In genomic region chr15:100721758-100722550, GRCh38 we compare ENCODE assay signal across 8 cellular contexts.
DNase-seq lines count a peak whose midpoint lies in the region; ATAC-seq, FAIRE-seq and TF ChIP-seq lines count a peak whose summit lies in the region.

No MANE protein-coding gene starts in this region.

- no peak for FAIRE-seq in GM12892 (lab: Jason Lieb, UNC)

- H3K36me3 ChIP-seq in right lobe of liver (no peaks in the 10 kb centered on the region), Karpas-422 (ENCODE audit: insufficient read depth, low read length) (no peaks in the 10 kb centered on the region)

- TF ChIP-seq POLR2A in right lobe of liver (IDR thresholded peaks at IDR 0.05) (no peak), GM12892 (IDR thresholded peaks at IDR 0.05; ENCODE audit: low read depth, low read length) (no peak)

- H3K27me3 ChIP-seq in right lobe of liver = peaks cover 0 to 27% of the 10 kb centered on the region in 2 donors
- H3K27me3 ChIP-seq in Karpas-422 (ENCODE audit: low read length) = no peaks in the 10 kb centered on the region

- no peaks in the 10 kb centered on the region for H3K27me3 Mint-ChIP-seq in MCF 10A (ENCODE audit: insufficient read depth, unreplicated experiment)
- peaks cover 2% of the 10 kb centered on the region for H3K27me3 Mint-ChIP-seq in activated T-cell treated with anti-CD3 and anti-CD28 coated beads, Interleukin-2, amount 50 U/mL, for 4 hours (ENCODE audit: low read depth)

- TF ChIP-seq CTCF in MCF 10A (IDR thresholded peaks at IDR 0.05; ENCODE audit: unreplicated experiment) (no peak), right lobe of liver (IDR thresholded peaks at IDR 0.05) (no peak)

- H3K4me2 ChIP-seq in Karpas-422 (ENCODE audit: low read depth, low read length, poor library complexity, severe bottlenecking) = no peak overlapping the region

- peak overlapping the region; percentile 66 for H3K4me3 Mint-ChIP-seq in MCF 10A (ENCODE audit: unreplicated experiment)
- H3K4me3 Mint-ChIP-seq in activated T-cell treated with anti-CD3 and anti-CD28 coated beads, Interleukin-2, amount 50 U/mL, for 4 hours = no peak overlapping the region

- no peaks in the 10 kb centered on the region for H3K9me2 ChIP-seq in Karpas-422 (replicated peaks; ENCODE audit: insufficient read depth, low read length)

- H3K27ac ChIP-seq in right lobe of liver (no peak overlapping the region), Karpas-422 (ENCODE audit: low read length) (no peak overlapping the region)

- POLR2A ChIA-PET in MCF 10A (lab: Yijun Ruan, JAX) = interaction anchor here (0.6 to 3.0 kb wide), 18 partner anchors 9 to 1407 kb away, joined by 3 to 35 read pairs (median 4); no protein-coding TSS in a partner anchor

- peaks cover 11% of the 10 kb centered on the region for H3K36me3 Mint-ChIP-seq in MCF 10A (ENCODE audit: insufficient read depth, unreplicated experiment)
- no peaks in the 10 kb centered on the region for H3K36me3 Mint-ChIP-seq in activated T-cell treated with anti-CD3 and anti-CD28 coated beads, Interleukin-2, amount 50 U/mL, for 4 hours (ENCODE audit: insufficient read depth)

- 30% methylated on average over 10 of the region's 12 CpGs for WGBS in right lobe of liver (ENCODE audit: insufficient coverage, low coverage, low lambda C conversion rate, missing lambda C conversion rate)

- no peaks in the 10 kb centered on the region for H3K9me3 Mint-ChIP-seq in MCF 10A (ENCODE audit: unreplicated experiment)
- H3K9me3 Mint-ChIP-seq in activated T-cell treated with anti-CD3 and anti-CD28 coated beads, Interleukin-2, amount 50 U/mL, for 4 hours = no peaks in the 10 kb centered on the region

- TSS peak; percentile 87 for BruUV-seq in MCF 10A (replicated peaks; lab: Mats Ljungman, UMichigan)

- intact Hi-C loops in MCF 10A (cut with micrococcal nuclease) (loop anchor here (1.0 to 5.0 kb wide), 3 partner anchors 9 to 151 kb away; partner anchors contain the start of genes ASB7 and LINS1), right lobe of liver (cut with DNase I) (no loop called here)

- H3K9ac ChIP-seq in Karpas-422 (ENCODE audit: low read length) = no peak overlapping the region

- peak overlapping the region; percentile 100 for H3K27ac Mint-ChIP-seq in MCF 10A (ENCODE audit: low read depth, unreplicated experiment)

- H4K20me1 ChIP-seq in Karpas-422 (ENCODE audit: insufficient read depth, low read depth, low read length) = no peaks in the 10 kb centered on the region

- ATAC-seq in right lobe of liver = peak; percentile 53 to 92 (median 90)
- ATAC-seq in activated T-cell treated with anti-CD3 and anti-CD28 coated beads, Interleukin-2, amount 50 U/mL, for 4 hours = no peak

- DNase-seq in DMS53 (lab: John Stamatoyannopoulos, UW) = peak; percentile 99
- peak; percentile 59 for DNase-seq in NCI-H1092 (lab: John Stamatoyannopoulos, UW)
- peak; percentile 99 for DNase-seq in MCF 10A (ENCODE audit: unreplicated experiment)
- peak in 1 of 3 donors; percentile 56 for DNase-seq in right lobe of liver
- DNase-seq in Karpas-422 = no peak
- no peak for DNase-seq in GM12892 (ENCODE audit: insufficient read length)
- no peak for DNase-seq in NCI-H1694 (lab: John Stamatoyannopoulos, UW)
- DNase-seq in activated T-cell treated with anti-CD3 and anti-CD28 coated beads, Interleukin-2, amount 50 U/mL, for 4 hours = no peak

- H2AFZ ChIP-seq in Karpas-422 (ENCODE audit: low read length) = no peak overlapping the region

- H3K9me3 ChIP-seq in right lobe of liver = no peaks in the 10 kb centered on the region
- H3K9me3 ChIP-seq in Karpas-422 (ENCODE audit: low read length) = no peaks in the 10 kb centered on the region

- peaks cover 0 to 12% (median 0%) of the 10 kb centered on the region in 4 donors for H3K4me1 ChIP-seq in right lobe of liver
- no peaks in the 10 kb centered on the region for H3K4me1 ChIP-seq in Karpas-422 (ENCODE audit: low read length)

- CTCF ChIA-PET in MCF 10A (lab: Yijun Ruan, JAX) = interaction anchor here (0.5 to 1.7 kb wide), 6 partner anchors 22 to 530 kb away, joined by 3 to 9 read pairs (median 3); partner anchors contain the start of gene CHSY1

- H3K4me1 Mint-ChIP-seq in MCF 10A (ENCODE audit: insufficient read depth, unreplicated experiment) = peaks cover 38% of the 10 kb centered on the region
- no peaks in the 10 kb centered on the region for H3K4me1 Mint-ChIP-seq in activated T-cell treated with anti-CD3 and anti-CD28 coated beads, Interleukin-2, amount 50 U/mL, for 4 hours (ENCODE audit: low read depth)

- H3K79me2 ChIP-seq in Karpas-422 (ENCODE audit: low read length) = no peaks in the 10 kb centered on the region

- H3K4me3 ChIP-seq in right lobe of liver = no peak overlapping the region
- H3K4me3 ChIP-seq in Karpas-422 (ENCODE audit: low read length) = no peak overlapping the region

Comparison
In these comparisons a context has a peak if more than half of its experiments do, and no peak if none do; other contexts are left out.
1. DNase-seq: peak in DMS53 (single experiment), NCI-H1092 (single experiment) and MCF 10A (single experiment); none in Karpas-422 (single experiment), GM12892 (single experiment), NCI-H1694 (single experiment) and activated T-cell treated with anti-CD3 and anti-CD28 coated beads, Interleukin-2, amount 50 U/mL, for 4 hours (single experiment).
2. ATAC-seq: peak in right lobe of liver (4 of 4); none in activated T-cell treated with anti-CD3 and anti-CD28 coated beads, Interleukin-2, amount 50 U/mL, for 4 hours (0 of 2).